In genomic region chr11:45902452-45903380, GRCh38 we compare ENCODE assay signal across 15 cellular contexts. TPM values are rescaled to one million over a fixed set of nuclear protein-coding genes. Genes with fewer than 3 reads are reported as not detected.
DNase-seq lines count a peak whose midpoint lies in the region; ATAC-seq and TF ChIP-seq lines count a peak whose summit lies in the region.
"Had no signal": no experiment of that assay in that cellular context is flagged by ENCODE, and none has a peak within 500 bp of the region (broad histone marks: within the 10 kb centered on the region; RNA-seq: fewer than 3 reads in every experiment).

No MANE protein-coding gene starts in this region.

- POLR2A ChIA-PET in HEK293 (lab: Yijun Ruan, JAX): no interaction called here

- CTCF ChIA-PET in HEK293 (lab: Yijun Ruan, JAX): no interaction called here

- no peaks in the 10 kb centered on the region for H3K27me3 ChIP-seq in layer of hippocampus (ENCODE audit: control insufficient read depth, insufficient read depth, low read length)

- no peak for TF ChIP-seq CTCF in HEK293 (tag by site-specific recombination; IDR thresholded peaks at IDR 0.05)

- no peak for ATAC-seq in HG03045 (IDR thresholded peaks at IDR 0.05; ENCODE audit: unreplicated experiment)
- ATAC-seq: A549; CD8-positive, alpha-beta T cell; HCT116 had no signal

- no peak overlapping the region for H3K4me3 ChIP-seq in HEK293 (ENCODE audit: low read depth, low read length)
- H3K4me3 ChIP-seq: A549 had no signal

- no peaks in the 10 kb centered on the region for H3K9me3 ChIP-seq in HEK293 (ENCODE audit: control insufficient read depth, insufficient read depth, low read depth, low read length)
- H3K9me3 ChIP-seq: A549 had no signal

- no peak overlapping the region for H3K27ac ChIP-seq in HEK293 (ENCODE audit: extremely low read depth, low read depth, low read length)
- peak overlapping the region; percentile 96 for H3K27ac ChIP-seq in caudate nucleus (ENCODE audit: low read depth, low read length)
- H3K27ac ChIP-seq in layer of hippocampus (ENCODE audit: low read depth, low read length): peak overlapping the region; percentile 99
- peak overlapping the region; percentile 100 for H3K27ac ChIP-seq in temporal lobe (ENCODE audit: low read depth, low read length)
- H3K27ac ChIP-seq: A549 had no signal

- peaks cover 0 to 29% of the 10 kb centered on the region in 2 experiments; a peak in 1 of 3 replicates for H3K36me3 ChIP-seq in HEK293 (ENCODE audit: control insufficient read depth in 2 of 2, insufficient read depth in 1 of 2, low read length in 2 of 2)

- peak in 1 of 61 donors; percentile 33 for DNase-seq in caudate nucleus (lab: John Stamatoyannopoulos, UW)
- DNase-seq in NCI-H2107 treated with DMSO at 0.1 percent for 48 hours (lab: John Stamatoyannopoulos, UW; ENCODE audit: unreplicated experiment): no peak
- no peak for DNase-seq in NCI-H446 treated with DMSO at 0.1 percent for 48 hours (lab: John Stamatoyannopoulos, UW)
- DNase-seq: CD8-positive, alpha-beta T cell; COR-L47; DMS153; DMS79 treated with DMSO at 0.1 percent for 48 hours; EL had no signal

- H3K4me1 ChIP-seq in HEK293 (ENCODE audit: control insufficient read depth, insufficient read depth, low read length): peaks cover 4% of the 10 kb centered on the region; the same call in 1 of the 2 replicates

TF ChIP-seq in HEK293, 187 proteins besides CTCF, POLR2A, EP300 and RAD21:
- no peak for TF ChIP-seq ZNF837 (tag by site-specific recombination; IDR thresholded peaks at IDR 0.05)
- TF ChIP-seq GLIS2 (tag by site-specific recombination; IDR thresholded peaks at IDR 0.05): peak; percentile 35; the same call in 1 of the 2 replicates

RNA-seq across cellular contexts. Expression of gene FREY1, which starts 4.4 kb away (rescaled TPM):
- 0.25 TPM for total RNA-seq in temporal lobe

RNA-seq across cellular contexts. Expression of gene PEX16, which starts 15.0 kb away (rescaled TPM):
- total RNA-seq in temporal lobe: 13.0 TPM

RNA-seq across cellular contexts. Expression of gene MAPK8IP1, which starts 17.3 kb away (rescaled TPM):
- total RNA-seq in temporal lobe: 75.0 TPM

RNA-seq across cellular contexts. Expression of gene LARGE2, which starts 19.7 kb away (rescaled TPM):
- total RNA-seq in temporal lobe: 0.25 TPM
- total RNA-seq: HT1080 had no signal

RNA-seq across cellular contexts. Expression of gene CRY2, which starts 55.4 kb away (rescaled TPM):
- 33.9 TPM for total RNA-seq in temporal lobe
